ENCODE assay signal across 11 cellular contexts in the genomic region with DNA sequence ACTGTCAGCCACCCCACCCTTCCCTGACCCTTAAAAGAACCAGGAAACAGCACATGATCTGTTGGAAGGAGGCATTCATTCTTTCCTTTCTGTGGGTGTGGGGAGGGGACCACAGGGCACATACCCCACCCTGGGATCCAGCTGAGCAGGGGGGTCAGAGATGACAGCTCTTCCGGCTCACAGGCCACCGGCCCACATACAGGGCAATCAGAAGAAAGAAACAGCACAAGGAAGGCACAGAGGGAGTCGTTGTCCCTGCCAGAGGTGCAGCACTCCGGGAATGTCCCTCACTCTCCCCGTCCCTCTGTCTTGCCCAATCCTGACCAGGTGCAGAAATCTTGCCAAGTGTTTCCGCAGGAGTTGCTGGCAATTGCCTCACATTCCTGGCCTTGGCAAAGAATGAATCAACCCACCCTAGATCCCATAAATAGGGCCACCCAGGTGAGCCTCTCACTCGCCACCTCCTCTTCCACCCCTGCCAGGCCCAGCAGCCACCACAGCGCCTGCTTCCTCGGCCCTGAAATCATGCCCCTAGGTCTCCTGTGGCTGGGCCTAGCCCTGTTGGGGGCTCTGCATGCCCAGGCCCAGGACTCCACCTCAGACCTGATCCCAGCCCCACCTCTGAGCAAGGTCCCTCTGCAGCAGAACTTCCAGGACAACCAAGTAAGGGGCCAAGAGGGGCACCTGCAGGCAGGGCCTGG. TPM values are rescaled to one million over a fixed set of nuclear protein-coding genes. Genes with fewer than 3 reads are reported as not detected.
DNase-seq lines count a peak whose midpoint lies in the region; ATAC-seq and TF ChIP-seq lines count a peak whose summit lies in the region.
"Had no signal": no experiment of that assay in that cellular context is flagged by ENCODE, and none has a peak within 500 bp of the region (broad histone marks: within the 10 kb centered on the region; RNA-seq: fewer than 3 reads in every experiment).

A gene (plus strand): TSS at position 453 of the 701 bp plus-strand sequence. CDS start 73 bp downstream, at position 526.

- H3K4me3 ChIP-seq in endodermal cell (ENCODE audit: low read length) (no peak within 1 kb of the TSS), mucosa of descending colon (no peak within 1 kb of the TSS)
- H3K4me3 ChIP-seq: cardiac muscle cell had no signal

- no peak within 1 kb of the TSS for H3K27ac ChIP-seq in endodermal cell (ENCODE audit: low read depth, low read length)
- H3K27ac ChIP-seq: cardiac muscle cell had no signal

- no peaks in the 10 kb centered on the region for H3K4me1 Mint-ChIP-seq in activated T-cell treated with anti-CD3 and anti-CD28 coated beads, Interleukin-2, amount 50 U/mL, for 24 hours (ENCODE audit: low read depth)
- H3K4me1 Mint-ChIP-seq in activated T-cell treated with anti-CD3 and anti-CD28 coated beads, Interleukin-2, amount 50 U/mL, for 72 hours (ENCODE audit: low read depth): peaks cover 6% of the 10 kb centered on the region
- peaks cover 3% of the 10 kb centered on the region for H3K4me1 Mint-ChIP-seq in endodermal cell

- no peak for DNase-seq in activated T-cell treated with anti-CD3 and anti-CD28 coated beads, Interleukin-2, amount 50 U/mL, for 24 hours
- no peak for DNase-seq in activated T-cell treated with anti-CD3 and anti-CD28 coated beads, Interleukin-2, amount 50 U/mL, for 72 hours
- peak; percentile 41 for DNase-seq in endodermal cell
- peak; percentile 68 to 79 (median 74) for DNase-seq in mucosa of descending colon
- DNase-seq in ureter (ENCODE audit: low spot score): no peak
- no peak for DNase-seq in NCI-H446 treated with DMSO at 0.1 percent for 48 hours (lab: John Stamatoyannopoulos, UW)
- DNase-seq: activated T-cell treated with anti-CD3 and anti-CD28 coated beads, Interleukin-2, amount 50 U/mL, for 1 hour; NCI-H2029 had no signal

- ATAC-seq in activated T-cell treated with anti-CD3 and anti-CD28 coated beads, Interleukin-2, amount 50 U/mL, for 72 hours (replicated peaks in 1 of 2): no peak
- ATAC-seq in mucosa of descending colon (peak; percentile 80), GM21619 (IDR thresholded peaks at IDR 0.05; ENCODE audit: unreplicated experiment) (no peak), GM19397 (IDR thresholded peaks at IDR 0.05; ENCODE audit: unreplicated experiment) (no peak)

- H3K4me3 Mint-ChIP-seq in activated T-cell treated with anti-CD3 and anti-CD28 coated beads, Interleukin-2, amount 50 U/mL, for 24 hours: no peak within 1 kb of the TSS
- H3K4me3 Mint-ChIP-seq in activated T-cell treated with anti-CD3 and anti-CD28 coated beads, Interleukin-2, amount 50 U/mL, for 72 hours: no peak within 1 kb of the TSS
- no peak within 1 kb of the TSS for H3K4me3 Mint-ChIP-seq in endodermal cell

- no peaks in the 10 kb centered on the region for H3K9me3 ChIP-seq in endodermal cell (ENCODE audit: control insufficient read depth, low read length)
- no peaks in the 10 kb centered on the region for H3K9me3 ChIP-seq in mucosa of descending colon

- no peak for TF ChIP-seq CTCF in endodermal cell (conservative IDR thresholded peaks at IDR 0.05)
- TF ChIP-seq CTCF in mucosa of descending colon (IDR thresholded peaks at IDR 0.05): no peak

- H3K27me3 Mint-ChIP-seq in activated T-cell treated with anti-CD3 and anti-CD28 coated beads, Interleukin-2, amount 50 U/mL, for 24 hours: no peaks in the 10 kb centered on the region
- H3K27me3 Mint-ChIP-seq in activated T-cell treated with anti-CD3 and anti-CD28 coated beads, Interleukin-2, amount 50 U/mL, for 72 hours (ENCODE audit: low read depth): no peaks in the 10 kb centered on the region
- peaks cover 7% of the 10 kb centered on the region for H3K27me3 Mint-ChIP-seq in endodermal cell (ENCODE audit: insufficient read depth)

- no peaks in the 10 kb centered on the region for H3K27me3 ChIP-seq in endodermal cell (ENCODE audit: control insufficient read depth, insufficient read depth, low read length, poor library complexity, severe bottlenecking)
- H3K27me3 ChIP-seq: cardiac muscle cell had no signal

- intact Hi-C loops in mucosa of descending colon (cut with DNase I, micrococcal nuclease): no loop called here

- peak within 1 kb of the TSS; percentile 3 for H3K27ac Mint-ChIP-seq in activated T-cell treated with anti-CD3 and anti-CD28 coated beads, Interleukin-2, amount 50 U/mL, for 24 hours
- H3K27ac Mint-ChIP-seq in activated T-cell treated with anti-CD3 and anti-CD28 coated beads, Interleukin-2, amount 50 U/mL, for 72 hours: no peak within 1 kb of the TSS
- peak within 1 kb of the TSS; percentile 30 for H3K27ac Mint-ChIP-seq in endodermal cell

- H3K9me3 Mint-ChIP-seq in activated T-cell treated with anti-CD3 and anti-CD28 coated beads, Interleukin-2, amount 50 U/mL, for 24 hours: no peaks in the 10 kb centered on the region
- no peaks in the 10 kb centered on the region for H3K9me3 Mint-ChIP-seq in activated T-cell treated with anti-CD3 and anti-CD28 coated beads, Interleukin-2, amount 50 U/mL, for 72 hours
- H3K9me3 Mint-ChIP-seq in endodermal cell: no peaks in the 10 kb centered on the region

- H3K36me3 Mint-ChIP-seq in activated T-cell treated with anti-CD3 and anti-CD28 coated beads, Interleukin-2, amount 50 U/mL, for 24 hours (ENCODE audit: low read depth): no peaks in the 10 kb centered on the region
- no peaks in the 10 kb centered on the region for H3K36me3 Mint-ChIP-seq in activated T-cell treated with anti-CD3 and anti-CD28 coated beads, Interleukin-2, amount 50 U/mL, for 72 hours (ENCODE audit: insufficient read depth in 2 of 2)
- H3K36me3 Mint-ChIP-seq in endodermal cell (ENCODE audit: low read depth): no peaks in the 10 kb centered on the region

- WGBS in endodermal cell (ENCODE audit: insufficient coverage in 1 of 2, insufficient read length in 1 of 2), 2 experiments: 69 to 89% methylated on average over 5 to 9 of the region's 9 CpGs

- no peaks in the 10 kb centered on the region for H3K36me3 ChIP-seq in endodermal cell (ENCODE audit: control insufficient read depth, insufficient read depth, low read length)
- H3K36me3 ChIP-seq in mucosa of descending colon (ENCODE audit: low read depth): no peaks in the 10 kb centered on the region
- H3K36me3 ChIP-seq: cardiac muscle cell had no signal

- H3K9ac ChIP-seq in endodermal cell (ENCODE audit: extremely low read depth, low read length, poor library complexity, severe bottlenecking): no peak within 1 kb of the TSS

- H3K4me1 ChIP-seq in endodermal cell (ENCODE audit: control insufficient read depth, insufficient read depth, low read length) (no peaks in the 10 kb centered on the region), mucosa of descending colon (ENCODE audit: low read depth) (peaks cover 22% of the 10 kb centered on the region)

RNA-seq across cellular contexts. Expression of the gene that starts here (rescaled TPM):
- total RNA-seq in activated T-cell treated with anti-CD3 and anti-CD28 coated beads, Interleukin-2, amount 50 U/mL, for 72 hours: not detected
- not detected for total RNA-seq in endodermal cell
- polyA plus RNA-seq in endodermal cell (2013, experiment 1 of 2): not detected
- polyA plus RNA-seq in endodermal cell (2013, experiment 2 of 2): not detected
- 100 to 1,000 TPM in 1 of 3 donors, 10 to 100 TPM in 2; 16.8 to 456 (median 20.5) TPM for total RNA-seq in mucosa of descending colon
- total RNA-seq in ureter: 143 TPM
- total RNA-seq: cardiac muscle cell had no signal
- polyA plus RNA-seq: cardiac muscle cell had no signal

Comparison
In these comparisons a context has a peak if more than half of its experiments do, and no peak if none do; other contexts are left out.
1. RNA of the gene that starts here (total RNA-seq): 143 TPM in ureter (single experiment) and 16.8 to 456 TPM in mucosa of descending colon; not detected in endodermal cell and not detected in activated T-cell treated with anti-CD3 and anti-CD28 coated beads, Interleukin-2, amount 50 U/mL, for 72 hours; every median in the first group is over 10 times any median in the second.
2. Peak in DNase-seq in endodermal cell; RNA of the gene not detected or under 1 TPM.
3. DNase-seq: peak in mucosa of descending colon (3 of 3); none in activated T-cell treated with anti-CD3 and anti-CD28 coated beads, Interleukin-2, amount 50 U/mL, for 24 hours (single experiment), activated T-cell treated with anti-CD3 and anti-CD28 coated beads, Interleukin-2, amount 50 U/mL, for 72 hours (0 of 2), ureter (single experiment) and NCI-H446 treated with DMSO at 0.1 percent for 48 hours (single experiment).